ENCODE assay signal across 8 cellular contexts in the genomic region with DNA sequence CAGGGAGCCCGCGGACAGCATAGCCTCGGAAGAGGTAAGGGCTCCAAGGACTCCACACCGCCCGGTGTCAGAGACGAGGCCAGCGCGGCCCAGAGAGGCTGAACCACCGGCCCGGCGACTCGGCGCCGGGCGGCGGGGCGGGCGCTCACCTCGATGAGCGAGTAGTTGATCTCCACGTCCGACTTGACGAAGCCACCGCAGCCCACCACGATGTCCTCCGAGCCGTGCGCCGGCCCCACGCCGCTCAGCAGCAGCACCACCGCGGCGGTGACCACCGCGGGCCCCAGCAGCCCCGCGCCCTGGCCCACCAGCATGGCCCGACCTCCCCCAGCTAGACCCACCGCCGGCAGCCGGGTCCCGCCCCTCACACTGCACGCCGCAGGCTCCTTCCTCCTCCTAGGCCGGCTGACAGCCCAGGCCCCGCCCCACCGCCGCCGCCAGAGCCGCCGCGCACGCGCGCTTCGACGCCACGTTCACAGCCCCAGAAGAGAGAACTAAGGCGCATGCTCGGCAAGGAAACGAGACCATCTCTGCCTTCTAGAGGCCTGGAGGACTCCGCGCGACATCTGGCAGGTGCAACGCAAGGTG. TPM values are rescaled to one million over a fixed set of nuclear protein-coding genes. Genes with fewer than 3 reads are reported as not detected.
DNase-seq lines count a peak whose midpoint lies in the region; ATAC-seq and TF ChIP-seq lines count a peak whose summit lies in the region.
"Not testable (repeated sequence)": the region's sequence is repeated elsewhere in the genome, so short reads cannot be mapped to it uniquely, and the experiment has no call there.

A gene with protein sequence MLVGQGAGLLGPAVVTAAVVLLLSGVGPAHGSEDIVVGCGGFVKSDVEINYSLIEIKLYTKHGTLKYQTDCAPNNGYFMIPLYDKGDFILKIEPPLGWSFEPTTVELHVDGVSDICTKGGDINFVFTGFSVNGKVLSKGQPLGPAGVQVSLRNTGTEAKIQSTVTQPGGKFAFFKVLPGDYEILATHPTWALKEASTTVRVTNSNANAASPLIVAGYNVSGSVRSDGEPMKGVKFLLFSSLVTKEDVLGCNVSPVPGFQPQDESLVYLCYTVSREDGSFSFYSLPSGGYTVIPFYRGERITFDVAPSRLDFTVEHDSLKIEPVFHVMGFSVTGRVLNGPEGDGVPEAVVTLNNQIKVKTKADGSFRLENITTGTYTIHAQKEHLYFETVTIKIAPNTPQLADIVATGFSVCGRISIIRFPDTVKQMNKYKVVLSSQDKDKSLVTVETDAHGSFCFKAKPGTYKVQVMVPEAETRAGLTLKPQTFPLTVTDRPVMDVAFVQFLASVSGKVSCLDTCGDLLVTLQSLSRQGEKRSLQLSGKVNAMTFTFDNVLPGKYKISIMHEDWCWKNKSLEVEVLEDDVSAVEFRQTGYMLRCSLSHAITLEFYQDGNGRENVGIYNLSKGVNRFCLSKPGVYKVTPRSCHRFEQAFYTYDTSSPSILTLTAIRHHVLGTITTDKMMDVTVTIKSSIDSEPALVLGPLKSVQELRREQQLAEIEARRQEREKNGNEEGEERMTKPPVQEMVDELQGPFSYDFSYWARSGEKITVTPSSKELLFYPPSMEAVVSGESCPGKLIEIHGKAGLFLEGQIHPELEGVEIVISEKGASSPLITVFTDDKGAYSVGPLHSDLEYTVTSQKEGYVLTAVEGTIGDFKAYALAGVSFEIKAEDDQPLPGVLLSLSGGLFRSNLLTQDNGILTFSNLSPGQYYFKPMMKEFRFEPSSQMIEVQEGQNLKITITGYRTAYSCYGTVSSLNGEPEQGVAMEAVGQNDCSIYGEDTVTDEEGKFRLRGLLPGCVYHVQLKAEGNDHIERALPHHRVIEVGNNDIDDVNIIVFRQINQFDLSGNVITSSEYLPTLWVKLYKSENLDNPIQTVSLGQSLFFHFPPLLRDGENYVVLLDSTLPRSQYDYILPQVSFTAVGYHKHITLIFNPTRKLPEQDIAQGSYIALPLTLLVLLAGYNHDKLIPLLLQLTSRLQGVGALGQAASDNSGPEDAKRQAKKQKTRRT (minus strand): TSS at position 371 of the 588 bp plus-strand sequence. CDS start 57 bp downstream, at position 314.

- not testable (repeated sequence) for H3K27me3 Mint-ChIP-seq in Calu3 (ENCODE audit: unreplicated experiment); glutamatergic neuron (ENCODE audit: unreplicated experiment)

- not testable (repeated sequence) for H4K8ac ChIP-seq in neuronal stem cell (ENCODE audit: low read depth, low read length)

- not testable (repeated sequence) for H3K36me3 ChIP-seq in neuronal stem cell (replicated peaks in 1 of 2; ENCODE audit: control insufficient read depth in 2 of 2, insufficient read depth in 2 of 2, low read length in 2 of 2)

- DNase-seq in Calu3 (peak; percentile 95), T-helper 2 cell (peak; percentile 32 to 96 (median 85)), glutamatergic neuron (peak; percentile 90), neuronal stem cell (ENCODE audit: low spot score) (peak; percentile 9)
- DNase-seq in activated naive CD4-positive, alpha-beta T cell treated with anti-CD3 and anti-CD28 coated beads, Interleukin-2, amount 50 U/mL, for 72 hours (ENCODE audit: low spot score in 2 of 2) = peak; percentile 85 to 96
- peak; percentile 79 for DNase-seq in stimulated activated CD8-positive, alpha-beta memory T cell treated with anti-CD3 and anti-CD28 coated beads, Interleukin-4, amount 100 ng/mL, for 24 hours (ENCODE audit: low read depth)

- H3K27ac ChIP-seq in neuronal stem cell (replicated peaks; ENCODE audit: low read length) = not testable (repeated sequence)

- H3K4me3 ChIP-seq in neuronal stem cell (ENCODE audit: low read length in 2 of 2) = peak within 1 kb of the TSS; percentile 49 to 79

- intact Hi-C loops in Calu3 (cut with micrococcal nuclease; ENCODE audit: unreplicated experiment) = not testable (repeated sequence)

- H3K4me2 ChIP-seq in neuronal stem cell (ENCODE audit: insufficient read depth, low read length, poor library complexity, severe bottlenecking) = peak within 1 kb of the TSS; percentile 2

- not testable (repeated sequence) for H3K27ac Mint-ChIP-seq in Calu3 (ENCODE audit: unreplicated experiment); activated naive CD4-positive, alpha-beta T cell treated with anti-CD3 and anti-CD28 coated beads, Interleukin-2, amount 50 U/mL, for 72 hours; glutamatergic neuron (ENCODE audit: unreplicated experiment)

- peak within 1 kb of the TSS; percentile 44 for H3K9ac ChIP-seq in neuronal stem cell (ENCODE audit: low read depth, low read length, poor library complexity)

- H2BK120ac ChIP-seq in neuronal stem cell (ENCODE audit: low read depth, low read length) = not testable (repeated sequence)

- H3K9me3 ChIP-seq in neuronal stem cell (replicated peaks in 1 of 2; ENCODE audit: control insufficient read depth in 2 of 2, insufficient read depth in 1 of 2, low read depth in 1 of 2, low read length in 2 of 2) = not testable (repeated sequence)

- not testable (repeated sequence) for BruUV-seq in Calu3 (replicated peaks; lab: Mats Ljungman, UMichigan)

- H2AK5ac ChIP-seq in neuronal stem cell (ENCODE audit: low read depth, low read length) = not testable (repeated sequence)

- H3K4me1 Mint-ChIP-seq in Calu3 (ENCODE audit: low read depth, unreplicated experiment); glutamatergic neuron (ENCODE audit: low read depth, unreplicated experiment): not testable (repeated sequence)

- not testable (repeated sequence) for TF ChIP-seq CTCF in Calu3 (IDR thresholded peaks at IDR 0.05; ENCODE audit: unreplicated experiment); glutamatergic neuron (IDR thresholded peaks at IDR 0.05; ENCODE audit: partially characterized antibody, unreplicated experiment)

- H4K91ac ChIP-seq in neuronal stem cell (ENCODE audit: low read depth, low read length, poor library complexity) = not testable (repeated sequence)

- H2BK15ac ChIP-seq in neuronal stem cell (ENCODE audit: low read length) = not testable (repeated sequence)

- peak within 1 kb of the TSS; percentile 69 for H2AFZ ChIP-seq in neuronal stem cell (ENCODE audit: low read length)

- CTCF ChIA-PET in Calu3 (lab: Charles Lee) = not testable (repeated sequence)

- ATAC-seq in GM21528 (IDR thresholded peaks at IDR 0.05; ENCODE audit: low FRiP score, unreplicated experiment) (peak; percentile 94), HG03469 (IDR thresholded peaks at IDR 0.05; ENCODE audit: unreplicated experiment) (peak; percentile 73)
- ATAC-seq in activated naive CD4-positive, alpha-beta T cell treated with anti-CD3 and anti-CD28 coated beads, Interleukin-2, amount 50 U/mL, for 72 hours = peak; percentile 95

- not testable (repeated sequence) for H3K14ac ChIP-seq in neuronal stem cell (ENCODE audit: low read length)

- not testable (repeated sequence) for H3K4ac ChIP-seq in neuronal stem cell (ENCODE audit: low read length)

- peaks cover 10% of the 10 kb centered on the region for H3K36me3 Mint-ChIP-seq in Calu3 (ENCODE audit: insufficient read depth, unreplicated experiment)
- not testable (repeated sequence) for H3K36me3 Mint-ChIP-seq in activated naive CD4-positive, alpha-beta T cell treated with anti-CD3 and anti-CD28 coated beads, Interleukin-2, amount 50 U/mL, for 72 hours; glutamatergic neuron (ENCODE audit: unreplicated experiment)

- H3K79me1 ChIP-seq in neuronal stem cell (ENCODE audit: low read depth, low read length) = not testable (repeated sequence)

- not testable (repeated sequence) for H3K27me3 ChIP-seq in neuronal stem cell (ENCODE audit: control insufficient read depth in 3 of 3, insufficient read depth in 3 of 3, low read depth in 1 of 3, low read length in 3 of 3)

- H3K4me1 ChIP-seq in neuronal stem cell (ENCODE audit: control insufficient read depth in 2 of 2, insufficient read depth in 1 of 2, low read depth in 1 of 2, low read length in 2 of 2) = not testable (repeated sequence)

- no CpG with 5 or more reads among the region's 66 CpGs for WGBS in neuronal stem cell (ENCODE audit: extremely low coverage in 2 of 2, insufficient read length in 2 of 2, insufficient replicate concordance in 1 of 2), 2 donors

- H2BK5ac ChIP-seq in neuronal stem cell (ENCODE audit: low read length) = not testable (repeated sequence)

- not testable (repeated sequence) for H3K18ac ChIP-seq in neuronal stem cell (ENCODE audit: low read length)

- not testable (repeated sequence) for H3K23ac ChIP-seq in neuronal stem cell (ENCODE audit: low read depth, low read length, poor library complexity)

- not testable (repeated sequence) for H2BK12ac ChIP-seq in neuronal stem cell (ENCODE audit: low read length)

- H3K9me3 Mint-ChIP-seq in Calu3 (ENCODE audit: low read depth, unreplicated experiment); activated naive CD4-positive, alpha-beta T cell treated with anti-CD3 and anti-CD28 coated beads, Interleukin-2, amount 50 U/mL, for 72 hours; glutamatergic neuron (ENCODE audit: unreplicated experiment): not testable (repeated sequence)

- H3K4me3 Mint-ChIP-seq in Calu3 (ENCODE audit: low read depth, unreplicated experiment) (peak within 1 kb of the TSS; percentile 68), glutamatergic neuron (ENCODE audit: unreplicated experiment) (peak within 1 kb of the TSS; percentile 52)

RNA-seq across cellular contexts. Expression of the gene that starts here (rescaled TPM):
- total RNA-seq in Calu3 (2022) (234 and 236 TPM in 2 replicates), glutamatergic neuron (ENCODE audit: unreplicated experiment) (83.5 TPM)
- 10 to 100 TPM; 57.5 to 69.7 TPM for total RNA-seq in activated naive CD4-positive, alpha-beta T cell treated with anti-CD3 and anti-CD28 coated beads, Interleukin-2, amount 50 U/mL, for 72 hours
- polyA plus RNA-seq in neuronal stem cell (2013, experiment 1 of 2) = 72.1 TPM
- 72.8 TPM for polyA plus RNA-seq in neuronal stem cell (2013, experiment 2 of 2)

Comparison
In these comparisons a context has a peak if more than half of its experiments do, and no peak if none do; other contexts are left out.
1. DNase-seq: peak in every context shown above with its lines; median percentile 95 in Calu3; 90 in activated naive CD4-positive, alpha-beta T cell treated with anti-CD3 and anti-CD28 coated beads, Interleukin-2, amount 50 U/mL, for 72 hours; 90 in glutamatergic neuron; 85 in T-helper 2 cell; 79 in stimulated activated CD8-positive, alpha-beta memory T cell treated with anti-CD3 and anti-CD28 coated beads, Interleukin-4, amount 100 ng/mL, for 24 hours; 9 in neuronal stem cell.